In the genomic region with DNA sequence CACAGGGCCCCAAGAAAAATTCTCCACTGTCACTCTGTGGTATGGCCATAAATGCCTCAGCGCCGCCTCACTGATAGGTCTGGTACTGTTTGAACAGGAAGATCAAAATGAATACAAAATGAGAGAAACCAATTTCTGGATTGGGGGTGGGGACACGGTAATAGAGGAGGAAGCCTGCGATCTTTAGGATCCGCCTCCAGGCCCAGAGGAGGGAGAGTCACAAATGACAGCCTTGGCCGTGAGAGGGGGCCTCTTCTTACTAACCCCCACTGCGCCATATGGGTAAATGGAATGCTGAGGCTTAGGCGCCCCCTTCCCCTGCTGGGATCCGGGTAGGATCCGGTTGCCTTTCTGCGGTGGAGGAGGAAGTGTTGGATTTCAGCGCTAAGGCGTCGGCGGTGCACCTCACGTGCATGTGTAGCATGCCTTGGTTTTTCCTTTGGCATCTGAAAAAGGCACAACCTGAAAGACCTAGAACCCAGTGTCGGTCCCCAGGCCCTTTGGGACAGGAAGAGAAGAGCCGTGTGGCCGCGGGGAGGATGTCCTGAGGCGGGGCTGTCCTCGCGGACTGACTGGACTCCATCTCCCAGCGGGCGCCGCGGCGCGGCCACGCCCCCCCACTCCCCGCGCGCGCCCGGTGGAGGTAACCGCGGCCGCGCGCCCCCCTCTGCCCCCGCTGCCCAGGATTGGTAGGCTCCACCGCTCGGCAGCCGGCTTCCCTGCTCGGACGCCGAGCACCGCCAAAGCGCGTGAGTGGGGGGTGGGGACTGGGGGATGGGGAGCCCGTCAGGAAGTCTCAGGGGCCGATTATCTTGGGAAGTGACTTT, we compare ENCODE assay signal across 1 cellular context.
TF ChIP-seq lines count a peak whose summit lies in the region.

No MANE protein-coding gene starts in this region.

TF ChIP-seq in WTC11, 78 proteins besides CTCF, POLR2A, EP300 and RAD21 (continued from another document):
- TF ChIP-seq, protein P1, sequence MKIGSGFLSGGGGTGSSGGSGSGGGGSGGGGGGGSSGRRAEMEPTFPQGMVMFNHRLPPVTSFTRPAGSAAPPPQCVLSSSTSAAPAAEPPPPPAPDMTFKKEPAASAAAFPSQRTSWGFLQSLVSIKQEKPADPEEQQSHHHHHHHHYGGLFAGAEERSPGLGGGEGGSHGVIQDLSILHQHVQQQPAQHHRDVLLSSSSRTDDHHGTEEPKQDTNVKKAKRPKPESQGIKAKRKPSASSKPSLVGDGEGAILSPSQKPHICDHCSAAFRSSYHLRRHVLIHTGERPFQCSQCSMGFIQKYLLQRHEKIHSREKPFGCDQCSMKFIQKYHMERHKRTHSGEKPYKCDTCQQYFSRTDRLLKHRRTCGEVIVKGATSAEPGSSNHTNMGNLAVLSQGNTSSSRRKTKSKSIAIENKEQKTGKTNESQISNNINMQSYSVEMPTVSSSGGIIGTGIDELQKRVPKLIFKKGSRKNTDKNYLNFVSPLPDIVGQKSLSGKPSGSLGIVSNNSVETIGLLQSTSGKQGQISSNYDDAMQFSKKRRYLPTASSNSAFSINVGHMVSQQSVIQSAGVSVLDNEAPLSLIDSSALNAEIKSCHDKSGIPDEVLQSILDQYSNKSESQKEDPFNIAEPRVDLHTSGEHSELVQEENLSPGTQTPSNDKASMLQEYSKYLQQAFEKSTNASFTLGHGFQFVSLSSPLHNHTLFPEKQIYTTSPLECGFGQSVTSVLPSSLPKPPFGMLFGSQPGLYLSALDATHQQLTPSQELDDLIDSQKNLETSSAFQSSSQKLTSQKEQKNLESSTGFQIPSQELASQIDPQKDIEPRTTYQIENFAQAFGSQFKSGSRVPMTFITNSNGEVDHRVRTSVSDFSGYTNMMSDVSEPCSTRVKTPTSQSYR (CRISPR knock-in tag; IDR thresholded peaks at IDR 0.05), result no peak
- TF ChIP-seq ZNF219 (CRISPR knock-in tag; IDR thresholded peaks at IDR 0.05; ENCODE audit: borderline replicate concordance) (no peak), FOXP1 (CRISPR knock-in tag; IDR thresholded peaks at IDR 0.05; ENCODE audit: borderline replicate concordance) (no peak), ZBTB21 (CRISPR knock-in tag; IDR thresholded peaks at IDR 0.05; ENCODE audit: borderline replicate concordance) (no peak), KAT7 (CRISPR knock-in tag; IDR thresholded peaks at IDR 0.05; ENCODE audit: borderline replicate concordance) (0 out of 2 replicates have a peak, but pooled peaks have one; percentile 17), EMX1 (CRISPR knock-in tag; IDR thresholded peaks at IDR 0.05) (no peak), ZNF423 (CRISPR knock-in tag; IDR thresholded peaks at IDR 0.05) (no peak; the same call in 1 of the 2 replicates), OVOL2 (CRISPR knock-in tag; IDR thresholded peaks at IDR 0.05; ENCODE audit: borderline replicate concordance) (no peak), FOXK1 (CRISPR knock-in tag; IDR thresholded peaks at IDR 0.05) (peak; percentile 60; the same call in 1 of the 2 replicates), SMAD4 (CRISPR knock-in tag; IDR thresholded peaks at IDR 0.05) (no peak)
- TF ChIP-seq, protein P2, sequence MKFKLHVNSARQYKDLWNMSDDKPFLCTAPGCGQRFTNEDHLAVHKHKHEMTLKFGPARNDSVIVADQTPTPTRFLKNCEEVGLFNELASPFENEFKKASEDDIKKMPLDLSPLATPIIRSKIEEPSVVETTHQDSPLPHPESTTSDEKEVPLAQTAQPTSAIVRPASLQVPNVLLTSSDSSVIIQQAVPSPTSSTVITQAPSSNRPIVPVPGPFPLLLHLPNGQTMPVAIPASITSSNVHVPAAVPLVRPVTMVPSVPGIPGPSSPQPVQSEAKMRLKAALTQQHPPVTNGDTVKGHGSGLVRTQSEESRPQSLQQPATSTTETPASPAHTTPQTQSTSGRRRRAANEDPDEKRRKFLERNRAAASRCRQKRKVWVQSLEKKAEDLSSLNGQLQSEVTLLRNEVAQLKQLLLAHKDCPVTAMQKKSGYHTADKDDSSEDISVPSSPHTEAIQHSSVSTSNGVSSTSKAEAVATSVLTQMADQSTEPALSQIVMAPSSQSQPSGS (CRISPR knock-in tag; IDR thresholded peaks at IDR 0.05; ENCODE audit: borderline replicate concordance, low read depth), result no peak
- TF ChIP-seq, protein P3, sequence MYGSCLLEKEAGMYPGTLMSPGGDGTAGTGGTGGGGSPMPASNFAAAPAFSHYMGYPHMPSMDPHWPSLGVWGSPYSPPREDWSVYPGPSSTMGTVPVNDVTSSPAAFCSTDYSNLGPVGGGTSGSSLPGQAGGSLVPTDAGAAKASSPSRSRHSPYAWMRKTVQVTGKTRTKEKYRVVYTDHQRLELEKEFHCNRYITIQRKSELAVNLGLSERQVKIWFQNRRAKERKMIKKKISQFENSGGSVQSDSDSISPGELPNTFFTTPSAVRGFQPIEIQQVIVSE (CRISPR knock-in tag; IDR thresholded peaks at IDR 0.05; ENCODE audit: borderline replicate concordance), result no peak
- TF ChIP-seq, protein P4, sequence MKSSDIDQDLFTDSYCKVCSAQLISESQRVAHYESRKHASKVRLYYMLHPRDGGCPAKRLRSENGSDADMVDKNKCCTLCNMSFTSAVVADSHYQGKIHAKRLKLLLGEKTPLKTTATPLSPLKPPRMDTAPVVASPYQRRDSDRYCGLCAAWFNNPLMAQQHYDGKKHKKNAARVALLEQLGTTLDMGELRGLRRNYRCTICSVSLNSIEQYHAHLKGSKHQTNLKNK (CRISPR knock-in tag; IDR thresholded peaks at IDR 0.05), result no peak
- TF ChIP-seq, protein P5, sequence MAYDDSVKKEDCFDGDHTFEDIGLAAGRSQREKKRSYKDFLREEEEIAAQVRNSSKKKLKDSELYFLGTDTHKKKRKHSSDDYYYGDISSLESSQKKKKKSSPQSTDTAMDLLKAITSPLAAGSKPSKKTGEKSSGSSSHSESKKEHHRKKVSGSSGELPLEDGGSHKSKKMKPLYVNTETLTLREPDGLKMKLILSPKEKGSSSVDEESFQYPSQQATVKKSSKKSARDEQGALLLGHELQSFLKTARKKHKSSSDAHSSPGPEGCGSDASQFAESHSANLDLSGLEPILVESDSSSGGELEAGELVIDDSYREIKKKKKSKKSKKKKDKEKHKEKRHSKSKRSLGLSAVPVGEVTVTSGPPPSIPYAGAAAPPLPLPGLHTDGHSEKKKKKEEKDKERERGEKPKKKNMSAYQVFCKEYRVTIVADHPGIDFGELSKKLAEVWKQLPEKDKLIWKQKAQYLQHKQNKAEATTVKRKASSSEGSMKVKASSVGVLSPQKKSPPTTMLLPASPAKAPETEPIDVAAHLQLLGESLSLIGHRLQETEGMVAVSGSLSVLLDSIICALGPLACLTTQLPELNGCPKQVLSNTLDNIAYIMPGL (CRISPR knock-in tag; IDR thresholded peaks at IDR 0.05), result no peak
- TF ChIP-seq, protein P6, sequence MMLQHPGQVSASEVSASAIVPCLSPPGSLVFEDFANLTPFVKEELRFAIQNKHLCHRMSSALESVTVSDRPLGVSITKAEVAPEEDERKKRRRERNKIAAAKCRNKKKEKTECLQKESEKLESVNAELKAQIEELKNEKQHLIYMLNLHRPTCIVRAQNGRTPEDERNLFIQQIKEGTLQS (CRISPR knock-in tag; conservative IDR thresholded peaks at IDR 0.05), result no peak
